ENCODE assay signal across 23 cellular contexts in genomic region chr9:129163753-129164152, GRCh38. TPM values are rescaled to one million over a fixed set of nuclear protein-coding genes. Genes with fewer than 3 reads are reported as not detected.
DNase-seq lines count a peak whose midpoint lies in the region; ATAC-seq, FAIRE-seq and TF ChIP-seq lines count a peak whose summit lies in the region.
"Had no signal": no experiment of that assay in that cellular context is flagged by ENCODE, and none has a peak within 500 bp of the region (broad histone marks: within the 10 kb centered on the region; RNA-seq: fewer than 3 reads in every experiment).

No MANE protein-coding gene starts in this region.

- no peak for FAIRE-seq in small intestine (lab: Jason Lieb, UNC)

- H3K9ac ChIP-seq in SK-N-MC (ENCODE audit: insufficient read length), result no peak overlapping the region

- H3K27ac ChIP-seq in SK-N-MC (0 out of 2 replicates have a peak overlapping the region, but pooled peaks have one; percentile 34), epithelial cell of prostate (peak overlapping the region; percentile 51), tibial artery (peak overlapping the region; percentile 53 to 68), foreskin keratinocyte (no peak overlapping the region), small intestine (ENCODE audit: low read depth in 1 of 2, low read length in 1 of 2) (peak overlapping the region in 1 of 2 donors; percentile 76)

- 82 to 87% (median 83%) methylated on average over 10 of the region's 10 CpGs for WGBS in small intestine, 3 donors

- DNase-seq in SK-N-MC (ENCODE audit: low read depth, low spot score) (no peak), epithelial cell of prostate (ENCODE audit: low read depth, low spot score) (no peak), neural crest cell (ENCODE audit: low read depth, low spot score) (no peak), tibial artery (no peak), foreskin keratinocyte (no peak), small intestine (no peak)
- DNase-seq: activated CD4-positive, alpha-beta T cell treated with anti-CD3 and anti-CD28 coated beads for 4 hours; activated naive CD4-positive, alpha-beta T cell treated with anti-CD3 and anti-CD28 coated beads, Interleukin-2, amount 50 U/mL, for 16 hours; activated T-cell treated with anti-CD3 and anti-CD28 coated beads for 4 hours; caudate nucleus; DND-41; kidney glomerular epithelial cell; naive B cell; NCI-H1105; NCI-H226; NK-92 treated with Interleukin-12 subunit alpha and Interleukin-12 subunit beta, amount 100 ng/mL, for 24 hours; retina; SHP77 treated with DMSO at 0.1 percent for 48 hours had no signal

- H3K9me3 Mint-ChIP-seq in neural crest cell, result no peaks in the 10 kb centered on the region
- H3K9me3 Mint-ChIP-seq: stimulated activated memory B cell treated with anti-CD40 and anti-IgM and Interleukin-4, amounts not matched to agents 10 μg/mL and 1 μg/mL and 100 μg/mL, for 72 hours; T-helper 2 cell treated with Interferon-gamma antibody and Interleukin-4, amounts not matched to agents 5 μg/mL and 100 μg/mL, for 36 hours had no signal

- H3K36me3 ChIP-seq in SK-N-MC (ENCODE audit: insufficient read depth, low read length) (no peaks in the 10 kb centered on the region), tibial artery (no peaks in the 10 kb centered on the region), small intestine (ENCODE audit: control insufficient read depth in 2 of 2, insufficient read depth in 2 of 2, low read length in 2 of 2) (no peaks in the 10 kb centered on the region)

- ATAC-seq in foreskin keratinocyte (no peak), GM18870 (IDR thresholded peaks at IDR 0.05; ENCODE audit: unreplicated experiment) (no peak), HG03521 (IDR thresholded peaks at IDR 0.05; ENCODE audit: unreplicated experiment) (no peak)
- ATAC-seq: GM23338; stimulated activated memory B cell treated with anti-CD40 and anti-IgM and Interleukin-4, amounts not matched to agents 10 μg/mL and 1 μg/mL and 100 μg/mL, for 72 hours had no signal

- H3K9me3 ChIP-seq in SK-N-MC (ENCODE audit: low read depth, low read length) (no peaks in the 10 kb centered on the region), tibial artery (no peaks in the 10 kb centered on the region), small intestine (ENCODE audit: control insufficient read depth, low read depth) (no peaks in the 10 kb centered on the region)

- H3K4me3 Mint-ChIP-seq in neural crest cell, result no peak overlapping the region
- H3K4me3 Mint-ChIP-seq: GM23338; stimulated activated memory B cell treated with anti-CD40 and anti-IgM and Interleukin-4, amounts not matched to agents 10 μg/mL and 1 μg/mL and 100 μg/mL, for 72 hours; T-helper 2 cell treated with Interferon-gamma antibody and Interleukin-4, amounts not matched to agents 5 μg/mL and 100 μg/mL, for 36 hours had no signal

- H3K36me3 Mint-ChIP-seq in neural crest cell (ENCODE audit: low read depth), result peaks cover 3% of the 10 kb centered on the region
- H3K36me3 Mint-ChIP-seq: naive B cell; stimulated activated memory B cell treated with anti-CD40 and anti-IgM and Interleukin-4, amounts not matched to agents 10 μg/mL and 1 μg/mL and 100 μg/mL, for 72 hours had no signal

- no peaks in the 10 kb centered on the region for H3K27me3 ChIP-seq in tibial artery
- no peaks in the 10 kb centered on the region for H3K27me3 ChIP-seq in foreskin keratinocyte
- no peaks in the 10 kb centered on the region for H3K27me3 ChIP-seq in small intestine (ENCODE audit: control insufficient read depth in 2 of 2, insufficient read depth in 2 of 2, low read length in 2 of 2)

- H3K4me1 Mint-ChIP-seq in neural crest cell, result peaks cover 32% of the 10 kb centered on the region

- intact Hi-C loops in tibial artery (cut with DNase I; ENCODE audit: low total_unique reads), result no loop called here

- H3K27ac Mint-ChIP-seq in neural crest cell (ENCODE audit: unreplicated experiment), result peak overlapping the region; percentile 43
- H3K27ac Mint-ChIP-seq: GM23338; stimulated activated memory B cell treated with anti-CD40 and anti-IgM and Interleukin-4, amounts not matched to agents 10 μg/mL and 1 μg/mL and 100 μg/mL, for 72 hours; T-helper 2 cell treated with Interferon-gamma antibody and Interleukin-4, amounts not matched to agents 5 μg/mL and 100 μg/mL, for 36 hours had no signal

- H3K4me3 ChIP-seq in SK-N-MC, result no peak overlapping the region
- H3K4me3 ChIP-seq in tibial artery, result no peak overlapping the region
- H3K4me3 ChIP-seq in small intestine (ENCODE audit: low read depth in 1 of 2, low read length in 2 of 2), result no peak overlapping the region
- H3K4me3 ChIP-seq: GM23338 had no signal

- peaks cover 2% of the 10 kb centered on the region for H3K27me3 Mint-ChIP-seq in neural crest cell (ENCODE audit: low read depth)
- H3K27me3 Mint-ChIP-seq: stimulated activated memory B cell treated with anti-CD40 and anti-IgM and Interleukin-4, amounts not matched to agents 10 μg/mL and 1 μg/mL and 100 μg/mL, for 72 hours had no signal

- peaks cover 0 to 44% (median 39%) of the 10 kb centered on the region in 4 donors for H3K4me1 ChIP-seq in tibial artery
- H3K4me1 ChIP-seq in foreskin keratinocyte, result peaks cover 14% of the 10 kb centered on the region
- H3K4me1 ChIP-seq in small intestine (ENCODE audit: control insufficient read depth in 2 of 2, insufficient read depth in 1 of 2, low read depth in 1 of 2, low read length in 1 of 2), result peaks cover 0 to 2% of the 10 kb centered on the region in 2 donors

- TF ChIP-seq CTCF in neural crest cell (conservative IDR thresholded peaks at IDR 0.05) (no peak), tibial artery (IDR thresholded peaks at IDR 0.05) (no peak), foreskin keratinocyte (conservative IDR thresholded peaks at IDR 0.05) (no peak)

RNA-seq across cellular contexts. Expression of gene IER5L, which starts 14.3 kb away (rescaled TPM):
- 19.1 and 19.9 TPM in 2 replicates for total RNA-seq in neural crest cell
- 10.7 and 11.6 TPM in 2 replicates for total RNA-seq in foreskin keratinocyte
- polyA plus RNA-seq in foreskin keratinocyte, result 12.8 and 13.8 TPM in 2 replicates
- polyA plus RNA-seq in small intestine, result 1 to 10 TPM in 2 of 3 donors, under 1 TPM in 1; 0.89 to 7.0 (median 2.2) TPM

RNA-seq across cellular contexts. Expression of gene PTPA, which starts 52.5 kb away (rescaled TPM):
- total RNA-seq in neural crest cell, result 136 and 144 TPM in 2 replicates
- total RNA-seq in foreskin keratinocyte, result 106 and 109 TPM in 2 replicates
- polyA plus RNA-seq in foreskin keratinocyte, result 119 and 126 TPM in 2 replicates
- 100 to 1,000 TPM in 1 of 3 donors, 10 to 100 TPM in 2; 50.8 to 113 (median 55.9) TPM for polyA plus RNA-seq in small intestine

RNA-seq across cellular contexts. Expression of gene CRAT, which starts 53.2 kb away (rescaled TPM):
- 24.9 and 26.0 TPM in 2 replicates for total RNA-seq in neural crest cell
- 9.0 and 9.6 TPM in 2 replicates for total RNA-seq in foreskin keratinocyte
- polyA plus RNA-seq in foreskin keratinocyte, result 10.1 and 10.9 TPM in 2 replicates
- 100 to 1,000 TPM in 2 of 3 donors, 10 to 100 TPM in 1; 55.0 to 122 (median 103) TPM for polyA plus RNA-seq in small intestine
